ENCODE assay signal across 10 cellular contexts in the genomic region with DNA sequence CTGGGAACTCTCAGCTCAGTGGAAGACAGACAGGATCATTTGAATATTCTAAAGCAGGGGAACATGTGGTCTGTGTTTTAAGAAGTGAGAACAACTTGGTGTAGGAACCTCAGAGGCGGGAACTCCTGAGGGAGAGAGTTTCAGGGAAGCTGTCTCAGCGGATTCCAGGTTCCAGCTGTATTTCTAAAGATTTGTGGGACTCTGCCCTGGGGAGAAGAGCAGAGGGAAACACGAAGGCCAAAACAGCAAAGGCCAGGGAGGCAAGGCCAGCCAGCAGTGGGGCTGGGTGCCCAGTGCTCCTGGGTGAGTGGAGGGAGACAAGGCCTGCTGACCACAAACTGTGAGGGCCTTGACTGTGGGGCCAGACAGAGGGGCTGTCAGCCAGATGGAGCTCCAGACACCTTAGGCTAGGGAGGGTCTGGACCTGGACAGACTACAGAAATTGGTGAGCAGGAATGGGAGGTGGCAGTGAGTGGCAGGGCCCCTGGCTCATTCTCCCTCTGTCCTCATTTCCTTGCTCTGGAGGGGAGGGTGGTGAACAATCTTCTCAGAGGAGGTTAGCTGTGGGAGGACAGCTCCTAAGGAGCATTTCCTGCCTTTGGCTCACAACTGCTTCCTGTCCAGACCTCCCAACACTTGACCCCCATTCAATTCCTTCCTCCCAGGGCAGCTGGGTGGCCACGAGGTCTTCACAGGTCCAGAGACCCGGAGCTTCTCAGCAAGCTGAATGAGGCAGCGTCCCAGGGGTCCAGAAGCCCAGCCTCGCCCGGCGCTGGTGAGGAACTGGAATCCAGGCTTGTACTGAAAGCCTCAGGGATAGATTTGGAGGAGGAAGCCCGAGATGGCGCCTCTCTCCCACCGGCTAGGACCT. TPM values are rescaled to one million over a fixed set of nuclear protein-coding genes. Genes with fewer than 3 reads are reported as not detected.
A peak's percentile ranks its signal among the peaks of the same experiment; 100 is the strongest.
DNase-seq lines count a peak whose midpoint lies in the region; ATAC-seq and TF ChIP-seq lines count a peak whose summit lies in the region.
"Had no signal": no experiment of that assay in that cellular context is flagged by ENCODE, and none has a peak within 500 bp of the region (broad histone marks: within the 10 kb centered on the region; RNA-seq: fewer than 3 reads in every experiment).

No MANE protein-coding gene starts in this region.

- peaks cover 7% of the 10 kb centered on the region for H3K4me1 Mint-ChIP-seq in activated CD8-positive, alpha-beta memory T cell treated with anti-CD3 and anti-CD28 coated beads, Interleukin-2, amount 10 ng/mL, durations not matched to agents 7 days and 5 days

- H3K27me3 Mint-ChIP-seq in activated CD8-positive, alpha-beta memory T cell treated with anti-CD3 and anti-CD28 coated beads, Interleukin-2, amount 10 ng/mL, durations not matched to agents 7 days and 5 days = no peaks in the 10 kb centered on the region

- H3K36me3 ChIP-seq in suprapubic skin = no peaks in the 10 kb centered on the region

- H3K4me3 ChIP-seq in suprapubic skin = no peak overlapping the region

- H3K27ac ChIP-seq in layer of hippocampus (ENCODE audit: low read depth, low read length) (peak overlapping the region; percentile 38), suprapubic skin (peak overlapping the region; percentile 48)

- CTCF ChIA-PET in activated CD8-positive, alpha-beta memory T cell treated with anti-CD3 and anti-CD28 coated beads, Interleukin-2, amount 10 ng/mL, durations not matched to agents 7 days and 5 days (lab: Charles Lee) = interaction anchor here (0.6 to 4.2 kb wide), 6 partner anchors 13 to 154 kb away, joined by 3 to 24 read pairs (median 4); partner anchors contain the start of gene CCDC43

- no peaks in the 10 kb centered on the region for H3K36me3 Mint-ChIP-seq in activated CD8-positive, alpha-beta memory T cell treated with anti-CD3 and anti-CD28 coated beads, Interleukin-2, amount 10 ng/mL, durations not matched to agents 7 days and 5 days

- H3K27ac Mint-ChIP-seq in activated CD8-positive, alpha-beta memory T cell treated with anti-CD3 and anti-CD28 coated beads, Interleukin-2, amount 10 ng/mL, durations not matched to agents 7 days and 5 days = no peak overlapping the region

- TF ChIP-seq CTCF in suprapubic skin (IDR thresholded peaks at IDR 0.05) = no peak

- no peaks in the 10 kb centered on the region for H3K9me3 ChIP-seq in suprapubic skin

- H3K4me3 Mint-ChIP-seq in activated CD8-positive, alpha-beta memory T cell treated with anti-CD3 and anti-CD28 coated beads, Interleukin-2, amount 10 ng/mL, durations not matched to agents 7 days and 5 days = no peak overlapping the region

- DNase-seq in HT1080 (ENCODE audit: low read depth) (peak; percentile 59), amniotic epithelial cell (ENCODE audit: low read depth) (peak; percentile 54), suprapubic skin (ENCODE audit: low spot score in 2 of 2) (no peak), amniotic stem cell (lab: John Stamatoyannopoulos, UW) (no peak), NK-92 (lab: John Stamatoyannopoulos, UW; ENCODE audit: unreplicated experiment) (no peak)
- no peak for DNase-seq in activated CD8-positive, alpha-beta memory T cell treated with anti-CD3 and anti-CD28 coated beads, Interleukin-2, amount 10 ng/mL, durations not matched to agents 7 days and 5 days
- DNase-seq: activated CD4-positive, alpha-beta T cell treated with anti-CD3 and anti-CD28 coated beads for 48 hours; occipital lobe; OCI-M1 had no signal

- TF ChIP-seq EP300 in suprapubic skin (IDR thresholded peaks at IDR 0.05) = no peak

- no peak for ATAC-seq in activated CD8-positive, alpha-beta memory T cell treated with anti-CD3 and anti-CD28 coated beads, Interleukin-2, amount 10 ng/mL, durations not matched to agents 7 days and 5 days

- 62% methylated on average over 12 of the region's 12 CpGs for WGBS in suprapubic skin

- peaks cover 10% of the 10 kb centered on the region for H3K4me1 ChIP-seq in suprapubic skin

- H3K27me3 ChIP-seq in layer of hippocampus (ENCODE audit: control insufficient read depth, insufficient read depth, low read length) = no peaks in the 10 kb centered on the region
- peaks cover 16% of the 10 kb centered on the region for H3K27me3 ChIP-seq in suprapubic skin

- TF ChIP-seq POLR2A in suprapubic skin (IDR thresholded peaks at IDR 0.05) = no peak

- H3K9me3 Mint-ChIP-seq in activated CD8-positive, alpha-beta memory T cell treated with anti-CD3 and anti-CD28 coated beads, Interleukin-2, amount 10 ng/mL, durations not matched to agents 7 days and 5 days (ENCODE audit: low read depth) = no peaks in the 10 kb centered on the region

RNA-seq across cellular contexts. Expression of gene FZD2, which starts 21.0 kb away (rescaled TPM):
- 9.7 and 14.6 TPM in 2 replicates for total RNA-seq in HT1080 (2014; rRNA removed; shearing (Covaris generic))
- 22.3 and 25.9 TPM in 2 replicates for polyA plus RNA-seq in HT1080 (2015; cell fraction: cytosol; rRNA removed)
- polyA plus RNA-seq in HT1080 (2015; cell fraction: nucleus; rRNA removed) = 36.3 and 39.4 TPM in 2 replicates
- total RNA-seq in suprapubic skin = 1 to 10 TPM in 1 of 4 donors, under 1 TPM in 2, not detected in 1; 0.42 to 2.1 (median 0.65) TPM
- total RNA-seq in activated CD8-positive, alpha-beta memory T cell treated with anti-CD3 and anti-CD28 coated beads, Interleukin-2, amount 10 ng/mL, durations not matched to agents 7 days and 5 days = under 1 TPM in 1 of 2 experiments, not detected in 1; 0.30 TPM

RNA-seq across cellular contexts. Expression of gene GPATCH8, which starts 33.1 kb away (rescaled TPM):
- 9.6 and 13.2 TPM in 2 replicates for total RNA-seq in HT1080 (2014; rRNA removed; shearing (Covaris generic))
- polyA plus RNA-seq in HT1080 (2015; cell fraction: cytosol; rRNA removed) = 10.5 and 14.4 TPM in 2 replicates
- polyA plus RNA-seq in HT1080 (2015; cell fraction: nucleus; rRNA removed) = 29.2 and 33.9 TPM in 2 replicates
- 10 to 100 TPM; 31.3 to 63.9 (median 43.4) TPM for total RNA-seq in suprapubic skin
- total RNA-seq in activated CD8-positive, alpha-beta memory T cell treated with anti-CD3 and anti-CD28 coated beads, Interleukin-2, amount 10 ng/mL, durations not matched to agents 7 days and 5 days = 10 to 100 TPM; 46.1 to 51.6 TPM

Comparison
In these comparisons a context has a peak if more than half of its experiments do, and no peak if none do; other contexts are left out.
1. DNase-seq: peak in HT1080 (single experiment) and amniotic epithelial cell (single experiment); none in suprapubic skin (0 of 2), amniotic stem cell (single experiment), NK-92 (single experiment) and activated CD8-positive, alpha-beta memory T cell treated with anti-CD3 and anti-CD28 coated beads, Interleukin-2, amount 10 ng/mL, durations not matched to agents 7 days and 5 days (single experiment).